ENCODE assay signal across 1 cellular context in genomic region chr3:48500656-48501055, GRCh38.
TF ChIP-seq lines count a peak whose summit lies in the region.

No MANE protein-coding gene starts in this region.

TF ChIP-seq in WTC11, 78 proteins besides CTCF, POLR2A, EP300 and RAD21 (continued from another document):
- TF ChIP-seq, protein P1, sequence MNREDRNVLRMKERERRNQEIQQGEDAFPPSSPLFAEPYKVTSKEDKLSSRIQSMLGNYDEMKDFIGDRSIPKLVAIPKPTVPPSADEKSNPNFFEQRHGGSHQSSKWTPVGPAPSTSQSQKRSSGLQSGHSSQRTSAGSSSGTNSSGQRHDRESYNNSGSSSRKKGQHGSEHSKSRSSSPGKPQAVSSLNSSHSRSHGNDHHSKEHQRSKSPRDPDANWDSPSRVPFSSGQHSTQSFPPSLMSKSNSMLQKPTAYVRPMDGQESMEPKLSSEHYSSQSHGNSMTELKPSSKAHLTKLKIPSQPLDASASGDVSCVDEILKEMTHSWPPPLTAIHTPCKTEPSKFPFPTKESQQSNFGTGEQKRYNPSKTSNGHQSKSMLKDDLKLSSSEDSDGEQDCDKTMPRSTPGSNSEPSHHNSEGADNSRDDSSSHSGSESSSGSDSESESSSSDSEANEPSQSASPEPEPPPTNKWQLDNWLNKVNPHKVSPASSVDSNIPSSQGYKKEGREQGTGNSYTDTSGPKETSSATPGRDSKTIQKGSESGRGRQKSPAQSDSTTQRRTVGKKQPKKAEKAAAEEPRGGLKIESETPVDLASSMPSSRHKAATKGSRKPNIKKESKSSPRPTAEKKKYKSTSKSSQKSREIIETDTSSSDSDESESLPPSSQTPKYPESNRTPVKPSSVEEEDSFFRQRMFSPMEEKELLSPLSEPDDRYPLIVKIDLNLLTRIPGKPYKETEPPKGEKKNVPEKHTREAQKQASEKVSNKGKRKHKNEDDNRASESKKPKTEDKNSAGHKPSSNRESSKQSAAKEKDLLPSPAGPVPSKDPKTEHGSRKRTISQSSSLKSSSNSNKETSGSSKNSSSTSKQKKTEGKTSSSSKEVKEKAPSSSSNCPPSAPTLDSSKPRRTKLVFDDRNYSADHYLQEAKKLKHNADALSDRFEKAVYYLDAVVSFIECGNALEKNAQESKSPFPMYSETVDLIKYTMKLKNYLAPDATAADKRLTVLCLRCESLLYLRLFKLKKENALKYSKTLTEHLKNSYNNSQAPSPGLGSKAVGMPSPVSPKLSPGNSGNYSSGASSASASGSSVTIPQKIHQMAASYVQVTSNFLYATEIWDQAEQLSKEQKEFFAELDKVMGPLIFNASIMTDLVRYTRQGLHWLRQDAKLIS (CRISPR knock-in tag; IDR thresholded peaks at IDR 0.05; ENCODE audit: borderline replicate concordance) = no peak
- TF ChIP-seq STAT6 (CRISPR knock-in tag; conservative IDR thresholded peaks at IDR 0.05; ENCODE audit: low read depth) = no peak
- TF ChIP-seq, protein P2, sequence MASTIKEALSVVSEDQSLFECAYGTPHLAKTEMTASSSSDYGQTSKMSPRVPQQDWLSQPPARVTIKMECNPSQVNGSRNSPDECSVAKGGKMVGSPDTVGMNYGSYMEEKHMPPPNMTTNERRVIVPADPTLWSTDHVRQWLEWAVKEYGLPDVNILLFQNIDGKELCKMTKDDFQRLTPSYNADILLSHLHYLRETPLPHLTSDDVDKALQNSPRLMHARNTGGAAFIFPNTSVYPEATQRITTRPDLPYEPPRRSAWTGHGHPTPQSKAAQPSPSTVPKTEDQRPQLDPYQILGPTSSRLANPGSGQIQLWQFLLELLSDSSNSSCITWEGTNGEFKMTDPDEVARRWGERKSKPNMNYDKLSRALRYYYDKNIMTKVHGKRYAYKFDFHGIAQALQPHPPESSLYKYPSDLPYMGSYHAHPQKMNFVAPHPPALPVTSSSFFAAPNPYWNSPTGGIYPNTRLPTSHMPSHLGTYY (CRISPR knock-in tag; IDR thresholded peaks at IDR 0.05) = no peak
- TF ChIP-seq ZNF416 (CRISPR knock-in tag; IDR thresholded peaks at IDR 0.05) = no peak
- TF ChIP-seq RELA (CRISPR knock-in tag; IDR thresholded peaks at IDR 0.05; ENCODE audit: borderline replicate concordance) = no peak
